19 cellular contexts compared by ENCODE assay signal in the genomic region with DNA sequence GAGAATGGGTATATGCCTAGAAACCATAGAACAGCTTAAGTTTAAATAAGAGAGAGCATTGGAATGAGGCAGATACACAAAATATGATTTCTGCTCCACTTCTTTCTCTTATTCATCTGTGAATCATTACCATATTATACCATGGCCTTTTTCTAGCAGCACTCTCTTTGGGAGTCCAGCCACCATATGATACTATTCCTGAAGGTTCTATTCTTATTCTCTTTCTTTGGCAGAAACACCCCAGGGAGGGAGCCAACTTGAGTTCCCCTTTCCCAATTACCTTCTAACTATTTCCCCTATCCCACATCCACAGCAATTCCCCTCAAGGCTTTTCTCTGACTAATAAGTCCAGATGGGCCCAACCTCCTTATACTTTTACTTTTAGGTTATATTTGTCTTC.
"Had no signal": no experiment of that assay in that cellular context is flagged by ENCODE, and none has a peak within 500 bp of the region (broad histone marks: within the 10 kb centered on the region; RNA-seq: fewer than 3 reads in every experiment).

No MANE protein-coding gene starts in this region.

- H3K36me3 Mint-ChIP-seq: immature natural killer cell had no signal

- H3K9me3 ChIP-seq: body of pancreas, gastrocnemius medialis, ovary, stomach, upper lobe of left lung had no signal

- H3K4me3 ChIP-seq: body of pancreas, gastrocnemius medialis, ovary, smooth muscle cell, stomach, upper lobe of left lung had no signal

- ATAC-seq: body of pancreas; naive thymus-derived CD8-positive, alpha-beta T cell; sciatic nerve had no signal

- H3K4me3 Mint-ChIP-seq: activated naive CD8-positive, alpha-beta T cell treated with anti-CD3 and anti-CD28 coated beads for 36 hours; activated T-helper 1 cell treated with anti-CD3 and anti-CD28 coated beads, Interleukin-12 subunit alpha, Interleukin-12 subunit beta, Interleukin-2, Interleukin-4 antibody, amounts not matched to agents 30 ng/mL and 10 ng/mL and 1 ng/mL, durations not matched to agents 14 hours and 24 hours and 36 hours; endodermal cell; immature natural killer cell; naive thymus-derived CD8-positive, alpha-beta T cell had no signal

- H3K36me3 ChIP-seq: gastrocnemius medialis, ovary, stomach, upper lobe of left lung had no signal

- H3K9me3 Mint-ChIP-seq: activated naive CD8-positive, alpha-beta T cell treated with anti-CD3 and anti-CD28 coated beads for 36 hours; immature natural killer cell had no signal

- DNase-seq: activated CD4-positive, alpha-beta T cell treated with anti-CD3 and anti-CD28 coated beads, Interleukin-2, amount 50 U/mL, for 4 hours; activated naive CD8-positive, alpha-beta T cell treated with anti-CD3 and anti-CD28 coated beads for 36 hours; amygdala; body of pancreas; caudate nucleus; endodermal cell; gastrocnemius medialis; head of caudate nucleus; immature natural killer cell; kidney glomerular epithelial cell; mesendoderm; naive thymus-derived CD8-positive, alpha-beta T cell; ovary; stimulated activated CD4-positive, alpha-beta T cell treated with anti-CD3 and anti-CD28 coated beads, Interleukin-4, amount 100 ng/mL, for 1 hour; stomach; upper lobe of left lung had no signal

- H3K27ac Mint-ChIP-seq: activated naive CD8-positive, alpha-beta T cell treated with anti-CD3 and anti-CD28 coated beads for 36 hours; activated T-helper 1 cell treated with anti-CD3 and anti-CD28 coated beads, Interleukin-12 subunit alpha, Interleukin-12 subunit beta, Interleukin-2, Interleukin-4 antibody, amounts not matched to agents 30 ng/mL and 10 ng/mL and 1 ng/mL, durations not matched to agents 14 hours and 24 hours and 36 hours; endodermal cell; immature natural killer cell had no signal

- H3K27me3 ChIP-seq: body of pancreas, gastrocnemius medialis, ovary, stomach, upper lobe of left lung had no signal

- H3K27me3 Mint-ChIP-seq: activated naive CD8-positive, alpha-beta T cell treated with anti-CD3 and anti-CD28 coated beads for 36 hours; naive thymus-derived CD8-positive, alpha-beta T cell had no signal
